In the genomic region with DNA sequence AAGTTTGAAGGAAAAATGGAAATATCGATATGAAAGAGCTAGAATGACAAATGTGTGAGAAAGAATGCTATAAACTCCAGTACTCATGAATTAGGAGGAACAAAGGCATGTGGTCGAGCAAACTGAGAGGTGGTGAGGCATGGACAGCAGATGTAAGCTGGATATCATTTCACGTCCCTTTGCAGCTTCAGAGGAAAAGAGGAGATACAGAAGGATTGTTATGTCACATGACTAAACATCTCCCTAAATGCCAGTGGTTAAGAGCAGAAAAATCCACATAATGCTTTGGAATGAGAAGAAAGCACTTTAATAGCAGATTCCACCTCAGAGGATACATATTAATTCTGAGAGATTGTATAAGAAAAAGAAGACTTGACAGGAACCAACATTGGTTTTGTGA, we compare ENCODE assay signal across 2 cellular contexts.
TF ChIP-seq lines count a peak whose summit lies in the region.

No MANE protein-coding gene starts in this region.

TF ChIP-seq in K562, 482 proteins besides CTCF, POLR2A, EP300 and RAD21 (continued from another document):
- TF ChIP-seq, protein P1, sequence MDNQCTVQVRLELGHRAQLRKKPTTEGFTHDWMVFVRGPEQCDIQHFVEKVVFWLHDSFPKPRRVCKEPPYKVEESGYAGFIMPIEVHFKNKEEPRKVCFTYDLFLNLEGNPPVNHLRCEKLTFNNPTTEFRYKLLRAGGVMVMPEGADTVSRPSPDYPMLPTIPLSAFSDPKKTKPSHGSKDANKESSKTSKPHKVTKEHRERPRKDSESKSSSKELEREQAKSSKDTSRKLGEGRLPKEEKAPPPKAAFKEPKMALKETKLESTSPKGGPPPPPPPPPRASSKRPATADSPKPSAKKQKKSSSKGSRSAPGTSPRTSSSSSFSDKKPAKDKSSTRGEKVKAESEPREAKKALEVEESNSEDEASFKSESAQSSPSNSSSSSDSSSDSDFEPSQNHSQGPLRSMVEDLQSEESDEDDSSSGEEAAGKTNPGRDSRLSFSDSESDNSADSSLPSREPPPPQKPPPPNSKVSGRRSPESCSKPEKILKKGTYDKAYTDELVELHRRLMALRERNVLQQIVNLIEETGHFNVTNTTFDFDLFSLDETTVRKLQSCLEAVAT (IDR thresholded peaks at IDR 0.05), result no peak

TF ChIP-seq in neural cell, 6 proteins besides CTCF, POLR2A, EP300 and RAD21:
- TF ChIP-seq, protein P2, sequence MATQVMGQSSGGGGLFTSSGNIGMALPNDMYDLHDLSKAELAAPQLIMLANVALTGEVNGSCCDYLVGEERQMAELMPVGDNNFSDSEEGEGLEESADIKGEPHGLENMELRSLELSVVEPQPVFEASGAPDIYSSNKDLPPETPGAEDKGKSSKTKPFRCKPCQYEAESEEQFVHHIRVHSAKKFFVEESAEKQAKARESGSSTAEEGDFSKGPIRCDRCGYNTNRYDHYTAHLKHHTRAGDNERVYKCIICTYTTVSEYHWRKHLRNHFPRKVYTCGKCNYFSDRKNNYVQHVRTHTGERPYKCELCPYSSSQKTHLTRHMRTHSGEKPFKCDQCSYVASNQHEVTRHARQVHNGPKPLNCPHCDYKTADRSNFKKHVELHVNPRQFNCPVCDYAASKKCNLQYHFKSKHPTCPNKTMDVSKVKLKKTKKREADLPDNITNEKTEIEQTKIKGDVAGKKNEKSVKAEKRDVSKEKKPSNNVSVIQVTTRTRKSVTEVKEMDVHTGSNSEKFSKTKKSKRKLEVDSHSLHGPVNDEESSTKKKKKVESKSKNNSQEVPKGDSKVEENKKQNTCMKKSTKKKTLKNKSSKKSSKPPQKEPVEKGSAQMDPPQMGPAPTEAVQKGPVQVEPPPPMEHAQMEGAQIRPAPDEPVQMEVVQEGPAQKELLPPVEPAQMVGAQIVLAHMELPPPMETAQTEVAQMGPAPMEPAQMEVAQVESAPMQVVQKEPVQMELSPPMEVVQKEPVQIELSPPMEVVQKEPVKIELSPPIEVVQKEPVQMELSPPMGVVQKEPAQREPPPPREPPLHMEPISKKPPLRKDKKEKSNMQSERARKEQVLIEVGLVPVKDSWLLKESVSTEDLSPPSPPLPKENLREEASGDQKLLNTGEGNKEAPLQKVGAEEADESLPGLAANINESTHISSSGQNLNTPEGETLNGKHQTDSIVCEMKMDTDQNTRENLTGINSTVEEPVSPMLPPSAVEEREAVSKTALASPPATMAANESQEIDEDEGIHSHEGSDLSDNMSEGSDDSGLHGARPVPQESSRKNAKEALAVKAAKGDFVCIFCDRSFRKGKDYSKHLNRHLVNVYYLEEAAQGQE (IDR thresholded peaks at IDR 0.05; ENCODE audit: borderline replicate concordance), result peak; percentile 50
- TF ChIP-seq POLR2AphosphoS5 (IDR thresholded peaks at IDR 0.05) (peak; percentile 18), EZH2 (IDR thresholded peaks at IDR 0.05; ENCODE audit: borderline replicate concordance, insufficient read depth, low read length, poor library complexity, severe bottlenecking) (no peak)
